In genomic region chr18:37649930-37650329, GRCh38 we compare ENCODE assay signal across 29 cellular contexts.
"Had no signal": no experiment of that assay in that cellular context is flagged by ENCODE, and none has a peak within 500 bp of the region (broad histone marks: within the 10 kb centered on the region; RNA-seq: fewer than 3 reads in every experiment).

No MANE protein-coding gene starts in this region.

- H3K4me3 ChIP-seq: ascending aorta had no signal

- ATAC-seq: activated CD8-positive, alpha-beta T cell treated with anti-CD3 and anti-CD28 coated beads for 36 hours; activated naive CD8-positive, alpha-beta T cell treated with anti-CD3 and anti-CD28 coated beads, Interleukin-2, amount 50 U/mL, for 24 hours; activated T-cell treated with anti-CD3 and anti-CD28 coated beads, Interleukin-2, amount 50 U/mL, for 4 hours; activated T-cell treated with anti-CD3 and anti-CD28 coated beads, Interleukin-2, amount 50 U/mL, for 72 hours; activated T-helper 17 cell treated with anti-CD3 and anti-CD28 coated beads, Interleukin-2, amount 50 U/mL, for 72 hours had no signal

- H3K4me1 ChIP-seq: ascending aorta had no signal

- DNase-seq: activated B cell treated with CpG ODN at 0.5 μM for 24 hours; activated CD4-positive, alpha-beta memory T cell treated with anti-CD3 and anti-CD28 coated beads for 36 hours; activated CD4-positive, alpha-beta T cell treated with anti-CD3 and anti-CD28 coated beads for 4 hours; activated CD4-positive, alpha-beta T cell treated with anti-CD3 and anti-CD28 coated beads, Interleukin-2, amount 10 ng/mL, durations not matched to agents 24 days and 14 days; activated CD4-positive, alpha-beta T cell treated with anti-CD3 and anti-CD28 coated beads, Interleukin-2, amount 50 U/mL, for 1 hour; activated CD4-positive, alpha-beta T cell treated with anti-CD3 and anti-CD28 coated beads, Interleukin-2, amount 50 U/mL, for 4 hours; activated CD4-positive, CD25-positive, alpha-beta regulatory T cell treated with anti-CD3 and anti-CD28 coated beads, Interleukin-2, amount 50 U/mL, for 72 hours; activated CD8-positive, alpha-beta memory T cell treated with anti-CD3 and anti-CD28 coated beads, Interleukin-2, amount 50 U/mL, for 4 hours; activated CD8-positive, alpha-beta T cell treated with anti-CD3 and anti-CD28 coated beads for 36 hours; activated effector memory CD4-positive, alpha-beta T cell treated with anti-CD3 and anti-CD28 coated beads, Interleukin-2, amount 50 U/mL, for 16 hours; activated gamma-delta T cell treated with Interleukin-2 at 50 U/mL for 16 hours; activated naive CD4-positive, alpha-beta T cell; activated naive CD4-positive, alpha-beta T cell treated with anti-CD3 and anti-CD28 coated beads, Interleukin-2, amount 10 ng/mL, durations not matched to agents 7 days and 5 days; activated naive CD8-positive, alpha-beta T cell treated with anti-CD3 and anti-CD28 coated beads, Interleukin-2, amount 10 ng/mL, durations not matched to agents 7 days and 5 days; activated naive CD8-positive, alpha-beta T cell treated with anti-CD3 and anti-CD28 coated beads, Interleukin-2, amount 50 U/mL, for 24 hours; activated T-cell treated with anti-CD3 and anti-CD28 coated beads for 4 hours; activated T-cell treated with anti-CD3 and anti-CD28 coated beads, Interleukin-2, amount 50 U/mL, for 1 hour; activated T-cell treated with anti-CD3 and anti-CD28 coated beads, Interleukin-2, amount 50 U/mL, for 4 hours; activated T-cell treated with anti-CD3 and anti-CD28 coated beads, Interleukin-2, amount 50 U/mL, for 72 hours; amygdala; anterior cingulate cortex; central memory CD4-positive, alpha-beta T cell; T-helper 1 cell; T-helper 2 cell; T-helper 9 cell had no signal

- H3K27ac ChIP-seq: ascending aorta, VCaP had no signal

- H3K27me3 ChIP-seq: ascending aorta had no signal

- FAIRE-seq: TTC549 had no signal

- H3K36me3 ChIP-seq: ascending aorta had no signal
